Comparison of ENCODE assay signal across 2 cellular contexts in the genomic region with DNA sequence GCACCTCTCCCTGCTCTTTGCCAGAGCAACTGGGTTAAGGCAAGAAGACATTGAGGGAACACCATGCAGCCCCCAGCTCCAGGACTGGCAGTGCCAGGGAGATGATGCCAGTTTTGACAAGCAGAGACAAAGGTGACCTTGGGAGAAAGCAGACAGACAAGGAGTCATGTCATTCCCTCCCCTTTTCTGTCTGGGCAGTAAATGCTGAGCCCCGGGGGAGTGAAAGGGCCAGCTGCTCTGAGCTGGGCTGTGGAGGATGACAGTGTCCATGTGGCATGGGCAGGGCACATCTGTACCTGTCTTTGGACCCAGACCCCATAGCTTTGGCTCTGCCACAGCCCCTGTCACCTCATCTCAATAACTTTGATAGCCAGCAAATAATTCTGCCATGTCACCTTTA.
TF ChIP-seq lines count a peak whose summit lies in the region.

No MANE protein-coding gene starts in this region.

TF ChIP-seq in IMR-90, 13 proteins besides CTCF, POLR2A, EP300 and RAD21:
- TF ChIP-seq, protein P1, sequence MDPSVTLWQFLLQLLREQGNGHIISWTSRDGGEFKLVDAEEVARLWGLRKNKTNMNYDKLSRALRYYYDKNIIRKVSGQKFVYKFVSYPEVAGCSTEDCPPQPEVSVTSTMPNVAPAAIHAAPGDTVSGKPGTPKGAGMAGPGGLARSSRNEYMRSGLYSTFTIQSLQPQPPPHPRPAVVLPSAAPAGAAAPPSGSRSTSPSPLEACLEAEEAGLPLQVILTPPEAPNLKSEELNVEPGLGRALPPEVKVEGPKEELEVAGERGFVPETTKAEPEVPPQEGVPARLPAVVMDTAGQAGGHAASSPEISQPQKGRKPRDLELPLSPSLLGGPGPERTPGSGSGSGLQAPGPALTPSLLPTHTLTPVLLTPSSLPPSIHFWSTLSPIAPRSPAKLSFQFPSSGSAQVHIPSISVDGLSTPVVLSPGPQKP (IDR thresholded peaks at IDR 0.05; ENCODE audit: borderline replicate concordance, low read depth, low read length): no peak
- TF ChIP-seq NFE2L2 (IDR thresholded peaks at IDR 0.05; ENCODE audit: low read depth, low read length) (no peak), FOS (IDR thresholded peaks at IDR 0.05; ENCODE audit: low read depth, low read length) (no peak), BHLHE40 (IDR thresholded peaks at IDR 0.05; ENCODE audit: low read depth, low read length) (no peak), MAZ (IDR thresholded peaks at IDR 0.05; ENCODE audit: borderline replicate concordance, low read depth, low read length) (no peak), USF2 (IDR thresholded peaks at IDR 0.05; ENCODE audit: low read depth, low read length) (no peak), MXI1 (IDR thresholded peaks at IDR 0.05; ENCODE audit: borderline replicate concordance, low read depth, low read length) (no peak), RCOR1 (IDR thresholded peaks at IDR 0.05; ENCODE audit: insufficient replicate concordance, low read length) (no peak), CEBPB (IDR thresholded peaks at IDR 0.05; ENCODE audit: low read depth, low read length) (no peak), RFX5 (IDR thresholded peaks at IDR 0.05; ENCODE audit: low read depth, low read length) (no peak), CHD1 (IDR thresholded peaks at IDR 0.05; ENCODE audit: low read depth, low read length) (no peak), MAFK (IDR thresholded peaks at IDR 0.05; ENCODE audit: low read depth, low read length) (no peak), SMC3 (IDR thresholded peaks at IDR 0.05; ENCODE audit: low read depth, low read length) (no peak)

TF ChIP-seq in H1, 55 proteins besides CTCF, POLR2A, EP300 and RAD21:
- TF ChIP-seq TCF12 (IDR thresholded peaks at IDR 0.05; ENCODE audit: low read depth, low read length): no peak
- no peak for TF ChIP-seq RFX5 (IDR thresholded peaks at IDR 0.05; ENCODE audit: borderline replicate concordance, low read depth, low read length)
- TF ChIP-seq KDM5A (IDR thresholded peaks at IDR 0.05; ENCODE audit: low read length): no peak
- TF ChIP-seq SP2 (IDR thresholded peaks at IDR 0.05; ENCODE audit: low read length): no peak
- no peak for TF ChIP-seq SUZ12 (IDR thresholded peaks at IDR 0.05; ENCODE audit: low read length)
- no peak for TF ChIP-seq JUN (IDR thresholded peaks at IDR 0.05; ENCODE audit: low read depth, low read length)
- no peak for TF ChIP-seq MAX (IDR thresholded peaks at IDR 0.05)
- no peak for TF ChIP-seq CBX5 (IDR thresholded peaks at IDR 0.05; ENCODE audit: low read depth, low read length)
- TF ChIP-seq SIRT6 (IDR thresholded peaks at IDR 0.05; ENCODE audit: low read length): no peak
- no peak for TF ChIP-seq TEAD4 (IDR thresholded peaks at IDR 0.05; ENCODE audit: low read depth, low read length)
- TF ChIP-seq RXRA (IDR thresholded peaks at IDR 0.05; ENCODE audit: insufficient read depth, low read depth, low read length): no peak
- no peak for TF ChIP-seq KDM4A (IDR thresholded peaks at IDR 0.05; ENCODE audit: low read depth, low read length, severe bottlenecking)
- TF ChIP-seq BACH1 (IDR thresholded peaks at IDR 0.05; ENCODE audit: low read length): no peak
- TF ChIP-seq CHD1 (IDR thresholded peaks at IDR 0.05; ENCODE audit: low read depth, low read length): no peak
- TF ChIP-seq EGR1 (IDR thresholded peaks at IDR 0.05; ENCODE audit: borderline replicate concordance, low read depth, low read length): no peak
TF ChIP-seq in H1: peak in this region for 0.
